In genomic region chr5:77847129-77847460, GRCh38 we compare ENCODE assay signal across 22 cellular contexts.
"Had no signal": no experiment of that assay in that cellular context is flagged by ENCODE, and none has a peak within 500 bp of the region (broad histone marks: within the 10 kb centered on the region; RNA-seq: fewer than 3 reads in every experiment).

No MANE protein-coding gene starts in this region.

- DNase-seq: activated CD8-positive, alpha-beta memory T cell treated with anti-CD3 and anti-CD28 coated beads, Interleukin-2, amount 50 U/mL, for 4 hours; activated T-cell treated with anti-CD3 and anti-CD28 coated beads, Interleukin-2, amount 50 U/mL, for 24 hours; adrenal gland; colonic mucosa; foreskin melanocyte; immature natural killer cell; lower lobe of right lung; naive thymus-derived CD8-positive, alpha-beta T cell; spleen; stimulated activated CD4-positive, alpha-beta T cell treated with anti-CD3 and anti-CD28 coated beads, Interleukin-4, amount 100 ng/mL, for 1 hour; stimulated activated naive CD4-positive, alpha-beta T cell treated with Interleukin-2 at 50 U/mL for 16 hours; T1000; thyroid gland had no signal

- H3K4me1 ChIP-seq: colonic mucosa had no signal

- H3K4me3 ChIP-seq: adrenal gland, ascending aorta, colonic mucosa, hepatocyte, lower lobe of right lung, spleen, thyroid gland had no signal

- H3K4me3 Mint-ChIP-seq: activated naive CD8-positive, alpha-beta T cell; activated T-cell treated with anti-CD3 and anti-CD28 coated beads, Interleukin-2, amount 50 U/mL, for 24 hours; activated T-helper 17 cell treated with anti-CD3 and anti-CD28 coated beads, Interleukin-2, amount 50 U/mL, for 72 hours; central memory CD8-positive, alpha-beta T cell; immature natural killer cell; mesothelial cell of epicardium; naive thymus-derived CD8-positive, alpha-beta T cell; T-helper 1 cell treated with Interleukin-12 subunit alpha and Interleukin-12 subunit beta and Interleukin-4 antibody, amounts not matched to agents 30 μg/mL and 1 μg/mL, for 36 hours had no signal

- H3K79me2 ChIP-seq: hepatocyte had no signal

- H2AFZ ChIP-seq: hepatocyte had no signal

- H3K27ac ChIP-seq: adrenal gland, ascending aorta, colonic mucosa, hepatocyte, lower lobe of right lung, spleen, thyroid gland had no signal

- H3K27ac Mint-ChIP-seq: activated naive CD8-positive, alpha-beta T cell; activated T-cell treated with anti-CD3 and anti-CD28 coated beads, Interleukin-2, amount 50 U/mL, for 24 hours; activated T-helper 17 cell treated with anti-CD3 and anti-CD28 coated beads, Interleukin-2, amount 50 U/mL, for 72 hours; immature natural killer cell; mesothelial cell of epicardium; naive thymus-derived CD8-positive, alpha-beta T cell; T-helper 1 cell treated with Interleukin-12 subunit alpha and Interleukin-12 subunit beta and Interleukin-4 antibody, amounts not matched to agents 30 μg/mL and 1 μg/mL, for 36 hours; WTC11 had no signal

- H3K27me3 ChIP-seq: adrenal gland, ascending aorta, thyroid gland had no signal

- H3K36me3 Mint-ChIP-seq: activated naive CD8-positive, alpha-beta T cell; immature natural killer cell; mesothelial cell of epicardium; naive thymus-derived CD8-positive, alpha-beta T cell; WTC11 had no signal

- H3K9me3 Mint-ChIP-seq: activated T-cell treated with anti-CD3 and anti-CD28 coated beads, Interleukin-2, amount 50 U/mL, for 24 hours; activated T-helper 17 cell treated with anti-CD3 and anti-CD28 coated beads, Interleukin-2, amount 50 U/mL, for 72 hours; central memory CD8-positive, alpha-beta T cell; mesothelial cell of epicardium; naive thymus-derived CD8-positive, alpha-beta T cell; T-helper 1 cell treated with Interleukin-12 subunit alpha and Interleukin-12 subunit beta and Interleukin-4 antibody, amounts not matched to agents 30 μg/mL and 1 μg/mL, for 36 hours; WTC11 had no signal

- H3K9me3 ChIP-seq: adrenal gland, ascending aorta, colonic mucosa, lower lobe of right lung, spleen, thyroid gland had no signal

- H3K4me2 ChIP-seq: hepatocyte had no signal

- H3K36me3 ChIP-seq: adrenal gland, ascending aorta, colonic mucosa, lower lobe of right lung, spleen, thyroid gland had no signal

- ATAC-seq: activated T-helper 17 cell treated with anti-CD3 and anti-CD28 coated beads, Interleukin-2, amount 50 U/mL, for 72 hours; left lobe of liver; lower lobe of right lung; naive thymus-derived CD8-positive, alpha-beta T cell had no signal
